19 cellular contexts compared by ENCODE assay signal in genomic region chr14:68925373-68925772, GRCh38. TPM values are rescaled to one million over a fixed set of nuclear protein-coding genes. Genes with fewer than 3 reads are reported as not detected.
A peak's percentile ranks its signal among the peaks of the same experiment; 100 is the strongest.
DNase-seq lines count a peak whose midpoint lies in the region; FAIRE-seq and TF ChIP-seq lines count a peak whose summit lies in the region.
"Had no signal": no experiment of that assay in that cellular context is flagged by ENCODE, and none has a peak within 500 bp of the region (broad histone marks: within the 10 kb centered on the region; RNA-seq: fewer than 3 reads in every experiment).

No MANE protein-coding gene starts in this region.

- H3K9me3 Mint-ChIP-seq in HFFc6 (peaks cover 9% of the 10 kb centered on the region), astrocyte (ENCODE audit: unreplicated experiment) (no peaks in the 10 kb centered on the region)

- H3K4me1 ChIP-seq in astrocyte (ENCODE audit: insufficient read depth, low read length) (peaks cover 42% of the 10 kb centered on the region), left ventricle myocardium inferior (peaks cover 71% of the 10 kb centered on the region), sigmoid colon (peaks cover 0 to 93% (median 90%) of the 10 kb centered on the region in 4 donors)
- H3K4me1 ChIP-seq: foreskin keratinocyte, parathyroid adenoma had no signal

- H3K4me1 Mint-ChIP-seq in HFFc6 (ENCODE audit: low read depth) (peaks cover 78% of the 10 kb centered on the region), astrocyte (ENCODE audit: low read depth, unreplicated experiment) (peaks cover 88% of the 10 kb centered on the region)

- TF ChIP-seq EP300 in sigmoid colon (IDR thresholded peaks at IDR 0.05) = no peak

- no peak overlapping the region for H3K27ac ChIP-seq in astrocyte (ENCODE audit: low read depth, low read length)
- peak overlapping the region; percentile 65 for H3K27ac ChIP-seq in left ventricle myocardium inferior (replicated peaks)
- peak overlapping the region; percentile 98 to 100 (median 100) for H3K27ac ChIP-seq in sigmoid colon
- H3K27ac ChIP-seq: foreskin keratinocyte, parathyroid adenoma, suprapubic skin had no signal

- H3K27me3 Mint-ChIP-seq in HFFc6 (ENCODE audit: insufficient read depth) = peaks cover 17% of the 10 kb centered on the region
- H3K27me3 Mint-ChIP-seq in astrocyte (ENCODE audit: low read depth, unreplicated experiment) = no peaks in the 10 kb centered on the region
- H3K27me3 Mint-ChIP-seq: CD4-positive, alpha-beta memory T cell had no signal

- no peak overlapping the region; the same call in 1 of the 2 replicates for H3K4me3 Mint-ChIP-seq in HFFc6
- H3K4me3 Mint-ChIP-seq in astrocyte (ENCODE audit: unreplicated experiment) = no peak overlapping the region

- 96 to 97% methylated on average over 10 of the region's 10 CpGs for WGBS in sigmoid colon, 2 donors

- FAIRE-seq in astrocyte (lab: Jason Lieb, UNC) = no peak
- FAIRE-seq: G401.6, GM18507 had no signal

- no peak overlapping the region for H2AFZ ChIP-seq in astrocyte (ENCODE audit: low read depth, low read length)
- H2AFZ ChIP-seq: parathyroid adenoma had no signal

- H3K27me3 ChIP-seq in astrocyte (ENCODE audit: insufficient read depth, low read length) (no peaks in the 10 kb centered on the region), left ventricle myocardium inferior (ENCODE audit: low read depth) (no peaks in the 10 kb centered on the region), sigmoid colon (no peaks in the 10 kb centered on the region)
- H3K27me3 ChIP-seq: foreskin keratinocyte, suprapubic skin had no signal

- peaks cover 100% of the 10 kb centered on the region for H3K79me2 ChIP-seq in astrocyte (ENCODE audit: insufficient read depth, low read length)
- H3K79me2 ChIP-seq: parathyroid adenoma had no signal

- peak overlapping the region; percentile 9 for H3K9ac ChIP-seq in astrocyte (ENCODE audit: low read length)
- H3K9ac ChIP-seq: parathyroid adenoma had no signal

- TF ChIP-seq POLR2A in sigmoid colon (IDR thresholded peaks at IDR 0.05) = no peak

- H3K36me3 Mint-ChIP-seq in HFFc6 (ENCODE audit: low read depth) (peaks cover 56% of the 10 kb centered on the region), astrocyte (ENCODE audit: low read depth, unreplicated experiment) (peaks cover 36% of the 10 kb centered on the region)

- intact Hi-C loops in left ventricle myocardium inferior (cut with micrococcal nuclease) = no loop called here
- intact Hi-C loops in sigmoid colon (cut with DNase I) = no loop called here
- intact Hi-C loops in head of caudate nucleus (cut with DNase I) = no loop called here

- H3K4me2 ChIP-seq in astrocyte (ENCODE audit: low read length) = no peak overlapping the region

- H3K4me3 ChIP-seq in astrocyte (ENCODE audit: insufficient read depth, low read depth, low read length) (no peak overlapping the region), left ventricle myocardium inferior (no peak overlapping the region), sigmoid colon (no peak overlapping the region)
- H3K4me3 ChIP-seq: dorsolateral prefrontal cortex, suprapubic skin had no signal

- H3K9me3 ChIP-seq in astrocyte (ENCODE audit: insufficient read depth, low read depth, low read length) = no peaks in the 10 kb centered on the region
- H3K9me3 ChIP-seq in left ventricle myocardium inferior (replicated peaks) = peaks cover 6% of the 10 kb centered on the region
- no peaks in the 10 kb centered on the region for H3K9me3 ChIP-seq in sigmoid colon

- H4K20me1 ChIP-seq in astrocyte (ENCODE audit: insufficient read depth, low read length) = peaks cover 100% of the 10 kb centered on the region

- H3K36me3 ChIP-seq in astrocyte (ENCODE audit: insufficient read depth, low read length) (peaks cover 65% of the 10 kb centered on the region), left ventricle myocardium inferior (peaks cover 8% of the 10 kb centered on the region), sigmoid colon (peaks cover 4 to 19% (median 12%) of the 10 kb centered on the region in 4 donors)

- H3K27ac Mint-ChIP-seq in HFFc6 (0 out of 2 replicates have a peak overlapping the region, but pooled peaks have one; percentile 9), astrocyte (ENCODE audit: unreplicated experiment) (peak overlapping the region; percentile 58)
- H3K27ac Mint-ChIP-seq: naive B cell had no signal

- DNase-seq in HFFc6 = no peak
- no peak for DNase-seq in astrocyte (ENCODE audit: low read depth)
- DNase-seq in left ventricle myocardium inferior = no peak
- DNase-seq in sigmoid colon = no peak
- no peak for DNase-seq in head of caudate nucleus
- no peak for DNase-seq in NCI-H82 (lab: John Stamatoyannopoulos, UW)
- no peak for DNase-seq in DMS114 treated with DMSO at 0.1 percent for 48 hours (lab: John Stamatoyannopoulos, UW; ENCODE audit: unreplicated experiment)
- DNase-seq: activated CD4-positive, alpha-beta T cell treated with anti-CD3 and anti-CD28 coated beads for 48 hours; CD4-positive, alpha-beta memory T cell; dorsolateral prefrontal cortex; foreskin keratinocyte; naive B cell; NCI-H1694 treated with DMSO at 0.1 percent for 48 hours; NCI-H2171 treated with DMSO at 0.1 percent for 48 hours; NCI-H526 had no signal

- TF ChIP-seq CTCF in HFFc6 (IDR thresholded peaks at IDR 0.05) (no peak), astrocyte (IDR thresholded peaks at IDR 0.05; ENCODE audit: insufficient read depth, low read depth, low read length) (no peak), left ventricle myocardium inferior (IDR thresholded peaks at IDR 0.05; ENCODE audit: borderline replicate concordance) (no peak), sigmoid colon (IDR thresholded peaks at IDR 0.05) (no peak)

RNA-seq across cellular contexts. Expression of gene ACTN1, which starts 53.7 kb away (rescaled TPM):
- total RNA-seq in HFFc6 (2021; fragmentation: NEBNext Ultra II Directional; extraction: Animal tissue kit (Norgen Biotek cat#: 25700)) = 100 to 1,000 TPM; 749 to 847 (median 825) TPM
- total RNA-seq in astrocyte (1,163 and 1,186 TPM in 2 replicates), left ventricle myocardium inferior (75.4 TPM), sigmoid colon (1,000 to 10,000 TPM in 1 of 4 donors, 100 to 1,000 TPM in 3; 372 to 1,069 (median 688) TPM)
- polyA plus RNA-seq in sigmoid colon = 10 to 100 TPM; 20.1 to 98.1 (median 24.0) TPM
